In the genomic region with DNA sequence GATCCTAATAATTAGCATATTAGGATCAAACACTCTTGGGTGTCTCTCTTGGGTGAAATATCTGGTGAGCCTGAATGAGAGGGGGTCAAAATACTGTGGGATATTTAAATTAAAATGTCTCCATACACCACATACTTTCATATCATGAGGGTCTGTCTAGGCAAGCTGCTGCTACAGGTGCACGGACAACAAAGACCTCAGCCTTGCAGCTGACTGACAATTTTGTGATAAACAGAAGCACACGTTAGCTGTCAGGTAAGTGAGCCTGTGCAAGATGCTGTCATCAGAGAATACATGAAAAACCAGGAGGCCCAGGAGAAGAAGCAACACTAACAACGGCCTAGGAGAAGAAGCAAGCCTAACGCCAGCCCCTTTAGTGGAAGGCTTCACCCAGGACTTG, we compare ENCODE assay signal across 17 cellular contexts.
DNase-seq lines count a peak whose midpoint lies in the region; FAIRE-seq and TF ChIP-seq lines count a peak whose summit lies in the region.
"Had no signal": no experiment of that assay in that cellular context is flagged by ENCODE, and none has a peak within 500 bp of the region (broad histone marks: within the 10 kb centered on the region; RNA-seq: fewer than 3 reads in every experiment).

No MANE protein-coding gene starts in this region.

- no peak for TF ChIP-seq CTCF in coronary artery (IDR thresholded peaks at IDR 0.05)
- no peak for TF ChIP-seq CTCF in vagina (IDR thresholded peaks at IDR 0.05)

- peak overlapping the region; percentile 77 for H3K9ac ChIP-seq in BLaER1

- H3K36me3 ChIP-seq in BLaER1 (no peaks in the 10 kb centered on the region), MG63 (no peaks in the 10 kb centered on the region), vagina (no peaks in the 10 kb centered on the region)

- H3K4me2 ChIP-seq in BLaER1, result peak overlapping the region; percentile 92

- peak overlapping the region; percentile 0; the same call in 1 of the 2 replicates for H3K4me3 ChIP-seq in BLaER1
- H3K4me3 ChIP-seq in coronary artery, result no peak overlapping the region
- no peak overlapping the region for H3K4me3 ChIP-seq in MG63
- H3K4me3 ChIP-seq in vagina, result no peak overlapping the region

- FAIRE-seq in GM18507 (lab: Jason Lieb, UNC), result peak; percentile 15

- DNase-seq in GM18507 (ENCODE audit: extremely low spot score, insufficient read length, low read depth), result no peak
- peak; percentile 65 for DNase-seq in NAMALWA (ENCODE audit: low spot score)
- DNase-seq in coronary artery (ENCODE audit: low spot score), result peak; percentile 24
- no peak for DNase-seq in medulla oblongata (ENCODE audit: extremely low spot score)
- no peak for DNase-seq in MG63
- DNase-seq in DMS53 (lab: John Stamatoyannopoulos, UW), result no peak
- DNase-seq in vagina (ENCODE audit: extremely low spot score in 2 of 2), result no peak
- DNase-seq: 8988T; CD4-positive, alpha-beta memory T cell; HFFc6; NCI-H1694 treated with DMSO at 0.1 percent for 48 hours; NCI-H2107; NCI-H510A; NCI-H748 treated with DMSO at 0.1 percent for 48 hours; PC-3; RPMI8226 had no signal

- H3K4me1 ChIP-seq in BLaER1 (peaks cover 79% of the 10 kb centered on the region), vagina (no peaks in the 10 kb centered on the region)

- H3K27me3 ChIP-seq in BLaER1 (no peaks in the 10 kb centered on the region), MG63 (no peaks in the 10 kb centered on the region; the same call in 1 of the 2 replicates), vagina (no peaks in the 10 kb centered on the region)

- H3K27ac ChIP-seq in BLaER1 (peak overlapping the region; percentile 98), coronary artery (no peak overlapping the region), vagina (no peak overlapping the region)

- H3K9me3 ChIP-seq in BLaER1, result no peaks in the 10 kb centered on the region
- H3K9me3 ChIP-seq in MG63, result no peaks in the 10 kb centered on the region
- no peaks in the 10 kb centered on the region for H3K9me3 ChIP-seq in vagina

- no peaks in the 10 kb centered on the region for H4K20me1 ChIP-seq in BLaER1

- intact Hi-C loops in vagina (cut with DNase I), result no loop called here

- no peak for TF ChIP-seq POLR2A in vagina (IDR thresholded peaks at IDR 0.05)

Comparison
In these comparisons a context has a peak if more than half of its experiments do, and no peak if none do; other contexts are left out.
1. DNase-seq: peak in NAMALWA (single experiment) and coronary artery (single experiment); none in GM18507 (single experiment), medulla oblongata (single experiment), MG63 (single experiment), DMS53 (single experiment) and vagina (0 of 2).